8 cellular contexts compared by ENCODE assay signal in genomic region chr11:75802913-75803820, GRCh38. TPM values are rescaled to one million over a fixed set of nuclear protein-coding genes. Genes with fewer than 3 reads are reported as not detected.
DNase-seq lines count a peak whose midpoint lies in the region; ATAC-seq and TF ChIP-seq lines count a peak whose summit lies in the region.

No MANE protein-coding gene starts in this region.

- DNase-seq in NCI-H345 (lab: John Stamatoyannopoulos, UW): peak; percentile 68
- peak; percentile 54 to 61 for DNase-seq in activated CD4-positive, alpha-beta T cell treated with anti-CD3 and anti-CD28 coated beads for 24 hours (ENCODE audit: low read depth in 2 of 2)
- peak; percentile 77 for DNase-seq in cerebellum (ENCODE audit: low spot score)
- DNase-seq in left lobe of liver (ENCODE audit: low spot score): no peak
- peak; percentile 49 to 65 for DNase-seq in stimulated activated CD4-positive, alpha-beta T cell treated with anti-CD3 and anti-CD28 coated beads, Interleukin-4, amount 100 ng/mL, for 48 hours (ENCODE audit: low read depth in 2 of 2)

- TF ChIP-seq CTCF in GM12872 (IDR thresholded peaks at IDR 0.05; ENCODE audit: insufficient read depth, low read depth, low read length): peak; percentile 96

- peak; percentile 71 for ATAC-seq in HG02798 (IDR thresholded peaks at IDR 0.05; ENCODE audit: poor library complexity, unreplicated experiment)
- ATAC-seq in left lobe of liver: peak; percentile 89
- ATAC-seq in GM21576 (IDR thresholded peaks at IDR 0.05; ENCODE audit: unreplicated experiment): no peak

RNA-seq across cellular contexts. Expression of gene UVRAG, which starts 11.8 kb away (rescaled TPM):
- 38.2 TPM for total RNA-seq in cerebellum
- 8.8 TPM for total RNA-seq in left lobe of liver

RNA-seq across cellular contexts. Expression of gene DGAT2, which starts 34.6 kb away (rescaled TPM):
- 2.4 TPM for total RNA-seq in cerebellum
- total RNA-seq in left lobe of liver: 172 TPM

Comparison
In these comparisons a context has a peak if more than half of its experiments do, and no peak if none do; other contexts are left out.
1. RNA of gene DGAT2, which starts 34.6 kb away (total RNA-seq): 172 TPM in left lobe of liver (single experiment); 2.4 TPM in cerebellum (single experiment); every median in the first group is over 10 times any median in the second.